ENCODE assay signal across 9 cellular contexts in genomic region chr12:69471667-69472385, GRCh38. TPM values are rescaled to one million over a fixed set of nuclear protein-coding genes. Genes with fewer than 3 reads are reported as not detected.
DNase-seq lines count a peak whose midpoint lies in the region; ATAC-seq, FAIRE-seq and TF ChIP-seq lines count a peak whose summit lies in the region.
"Had no signal": no experiment of that assay in that cellular context is flagged by ENCODE, and none has a peak within 500 bp of the region (broad histone marks: within the 10 kb centered on the region; RNA-seq: fewer than 3 reads in every experiment).

No MANE protein-coding gene starts in this region.

- CTCF ChIA-PET in HepG2 (lab: Yijun Ruan, JAX; ENCODE audit: low intra/inter-chr PET ratio, low total read pairs) = interaction anchor here (1.3 kb wide), 1 partner anchor 99 kb away, joined by 8 read pairs; no protein-coding TSS in a partner anchor

- FAIRE-seq in HepG2 (lab: Jason Lieb, UNC) = no peak

- H3K4me3 ChIP-seq in cardiac muscle cell = peak overlapping the region; percentile 99
- H3K4me3 ChIP-seq in adipocyte (ENCODE audit: low read length) = peak overlapping the region; percentile 98
- H3K4me3 ChIP-seq in HepG2 (replicated peaks in 1 of 3; ENCODE audit: insufficient read depth in 1 of 3, low read depth in 2 of 3, low read length in 3 of 3) = peak overlapping the region; percentile 89 to 98 (median 96)
- H3K4me3 ChIP-seq in upper lobe of right lung = peak overlapping the region; percentile 80

- H2AFZ ChIP-seq in HepG2 (ENCODE audit: low read length) = no peak overlapping the region

- ATAC-seq in HepG2 (no peak), upper lobe of right lung (no peak)

- POLR2A ChIA-PET in HepG2 (lab: Yijun Ruan, JAX) = interaction anchor here (3.3 kb wide), 1 partner anchor 13 kb away, joined by 9 read pairs; no protein-coding TSS in a partner anchor

- peaks cover 62% of the 10 kb centered on the region for H3K79me2 ChIP-seq in HepG2 (ENCODE audit: insufficient read depth, low read length)

- intact Hi-C loops in cardiac septum (cut with DNase I) (loop anchor here (2.0 to 5.0 kb wide), 3 partner anchors 100 to 235 kb away; partner anchors contain the start of genes CPSF6 and YEATS4), HepG2 (cut with micrococcal nuclease; ENCODE audit: unreplicated experiment) (loop anchor here (2.0 kb wide), 1 partner anchor 99 kb away; no protein-coding TSS in a partner anchor), upper lobe of right lung (cut with DNase I) (no loop called here)

- H3K36me3 ChIP-seq in cardiac muscle cell (no peaks in the 10 kb centered on the region), adipocyte (ENCODE audit: control insufficient read depth, insufficient read depth, low read length, severe bottlenecking) (no peaks in the 10 kb centered on the region), HepG2 (replicated peaks in 1 of 2; ENCODE audit: control insufficient read depth in 1 of 2, insufficient read depth in 2 of 2, low read length in 2 of 2) (no peaks in the 10 kb centered on the region), upper lobe of right lung (no peaks in the 10 kb centered on the region)

- TF ChIP-seq CTCF in cardiac muscle cell (IDR thresholded peaks at IDR 0.05; ENCODE audit: low read depth, low read length) = no peak
- TF ChIP-seq CTCF in HepG2 (CRISPR knock-in tag; IDR thresholded peaks at IDR 0.05) = no peak
- TF ChIP-seq CTCF in upper lobe of right lung (IDR thresholded peaks at IDR 0.05) = no peak

- TF ChIP-seq POLR2A in HepG2 (IDR thresholded peaks at IDR 0.05; ENCODE audit: insufficient read depth in 1 of 2, low read depth in 2 of 2, low read length in 2 of 2) = no peak

- H3K9me3 ChIP-seq in cardiac muscle cell (ENCODE audit: low read depth) (no peaks in the 10 kb centered on the region), adipocyte (ENCODE audit: control insufficient read depth, low read length) (no peaks in the 10 kb centered on the region), HepG2 (ENCODE audit: low read length) (no peaks in the 10 kb centered on the region), upper lobe of right lung (no peaks in the 10 kb centered on the region)

- H3K27ac ChIP-seq in cardiac muscle cell = peak overlapping the region; percentile 100
- no peak overlapping the region for H3K27ac ChIP-seq in HepG2 (ENCODE audit: extremely low read length, insufficient read depth, low read length)
- no peak overlapping the region for H3K27ac ChIP-seq in upper lobe of right lung

- in situ Hi-C loops in HepG2 (cut with HindIII; ENCODE audit: extremely low pct_ligation_motif_present, low pct_unique_long_range_greater_than_20kb) = loop anchor here (5.0 kb wide), 1 partner anchor 100 kb away; no protein-coding TSS in a partner anchor

- TF ChIP-seq RAD21 in HepG2 (CRISPR knock-in tag; IDR thresholded peaks at IDR 0.05) = no peak

- peaks cover 19% of the 10 kb centered on the region for H4K20me1 ChIP-seq in HepG2 (ENCODE audit: insufficient read depth, low read length)

- DNase-seq in cardiac muscle cell (ENCODE audit: low read depth in 1 of 2, low spot score in 1 of 2) = no peak
- DNase-seq in cardiac septum (ENCODE audit: low spot score) = no peak
- no peak for DNase-seq in adipocyte (ENCODE audit: low read depth)
- no peak for DNase-seq in HepG2 (ENCODE audit: low spot score)
- DNase-seq in upper lobe of right lung = no peak
- DNase-seq in activated CD4-positive, CD25-positive, alpha-beta regulatory T cell (lab: John Stamatoyannopoulos, UW) = no peak
- DNase-seq in dedifferentiated amniotic fluid mesenchymal stem cell (ENCODE audit: extremely low spot score) = no peak
- DNase-seq in globus pallidus (ENCODE audit: low spot score) = no peak
- DNase-seq: DMS79 had no signal

- H3K4me1 ChIP-seq in cardiac muscle cell (ENCODE audit: low read depth) (peaks cover 46% of the 10 kb centered on the region), adipocyte (ENCODE audit: control insufficient read depth, insufficient read depth, low read length) (peaks cover 70% of the 10 kb centered on the region), HepG2 (ENCODE audit: insufficient read depth, low read length) (peaks cover 72% of the 10 kb centered on the region), upper lobe of right lung (peaks cover 58% of the 10 kb centered on the region)

- 51% methylated on average over 5 of the region's 5 CpGs for WGBS in HepG2 (ENCODE audit: low lambda C conversion rate)

- TF ChIP-seq EP300 in HepG2 (IDR thresholded peaks at IDR 0.05; ENCODE audit: low read depth in 2 of 2, low read length in 2 of 2) (no peak), HepG2 (CRISPR knock-in tag; IDR thresholded peaks at IDR 0.05; ENCODE audit: borderline replicate concordance) (no peak)

- no TSS peak for BruUV-seq in HepG2 (replicated peaks; lab: Mats Ljungman, UMichigan)

- peak overlapping the region; percentile 97 for H3K9ac ChIP-seq in adipocyte (ENCODE audit: low read length)
- H3K9ac ChIP-seq in HepG2 (ENCODE audit: insufficient read depth, low read depth, low read length) = peak overlapping the region; percentile 93

- peak overlapping the region; percentile 77 for H3K4me2 ChIP-seq in HepG2 (ENCODE audit: low read depth, low read length)

- H3K27me3 ChIP-seq in cardiac muscle cell (no peaks in the 10 kb centered on the region), adipocyte (replicated peaks; ENCODE audit: control insufficient read depth, insufficient read depth, low read length) (no peaks in the 10 kb centered on the region), HepG2 (ENCODE audit: control insufficient read depth in 1 of 2, insufficient read depth in 2 of 2, low read length in 2 of 2) (no peaks in the 10 kb centered on the region; a peak in 1 of 5 replicates), upper lobe of right lung (no peaks in the 10 kb centered on the region)

TF ChIP-seq in HepG2, 621 proteins besides CTCF, POLR2A, EP300 and RAD21:
- TF ChIP-seq ZNF224 (CRISPR knock-in tag; IDR thresholded peaks at IDR 0.05) (no peak), AGO2 (optimal IDR thresholded peaks at IDR 0.05; ENCODE audit: low read depth, low read length) (no peak), ZNF569 (CRISPR knock-in tag; IDR thresholded peaks at IDR 0.05; ENCODE audit: borderline replicate concordance) (no peak), IRF2 (CRISPR knock-in tag; IDR thresholded peaks at IDR 0.05) (no peak), ZNF770 (CRISPR knock-in tag; IDR thresholded peaks at IDR 0.05) (peak; percentile 70), KMT2A (CRISPR knock-in tag; IDR thresholded peaks at IDR 0.05) (no peak)
- TF ChIP-seq, protein P1, sequence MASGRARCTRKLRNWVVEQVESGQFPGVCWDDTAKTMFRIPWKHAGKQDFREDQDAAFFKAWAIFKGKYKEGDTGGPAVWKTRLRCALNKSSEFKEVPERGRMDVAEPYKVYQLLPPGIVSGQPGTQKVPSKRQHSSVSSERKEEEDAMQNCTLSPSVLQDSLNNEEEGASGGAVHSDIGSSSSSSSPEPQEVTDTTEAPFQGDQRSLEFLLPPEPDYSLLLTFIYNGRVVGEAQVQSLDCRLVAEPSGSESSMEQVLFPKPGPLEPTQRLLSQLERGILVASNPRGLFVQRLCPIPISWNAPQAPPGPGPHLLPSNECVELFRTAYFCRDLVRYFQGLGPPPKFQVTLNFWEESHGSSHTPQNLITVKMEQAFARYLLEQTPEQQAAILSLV (CRISPR knock-in tag; IDR thresholded peaks at IDR 0.05; ENCODE audit: borderline replicate concordance) = no peak

RNA-seq across cellular contexts. Expression of gene FRS2, which starts 1.6 kb away (rescaled TPM):
- total RNA-seq in cardiac muscle cell = 43.2 and 46.3 TPM in 2 replicates
- polyA plus RNA-seq in cardiac muscle cell = 15.9 and 21.6 TPM in 2 replicates
- 22.6 TPM for total RNA-seq in cardiac septum
- total RNA-seq in HepG2 (2016; rRNA removed; fragmentation: Illumina TruSeq; extraction: Trizol) = 16.8 and 31.4 TPM in 2 replicates
- 4.7 and 5.6 TPM in 2 replicates for total RNA-seq in HepG2 (2016; cell fraction: cytosol; rRNA removed; fragmentation: Illumina TruSeq; extraction: Trizol; ENCODE audit: low read depth)
- 16.4 and 31.5 TPM in 2 replicates for total RNA-seq in HepG2 (2016; cell fraction: insoluble cytoplasmic fraction; rRNA removed; fragmentation: Illumina TruSeq; extraction: Trizol)
- 22.4 and 22.5 TPM in 2 replicates for total RNA-seq in HepG2 (2016; cell fraction: membrane; rRNA removed; fragmentation: Illumina TruSeq; extraction: Trizol)
- total RNA-seq in HepG2 (2016; cell fraction: nucleus; rRNA removed; fragmentation: Illumina TruSeq; extraction: Trizol) = 28.4 and 31.2 TPM in 2 replicates
- 6.9 and 8.3 TPM in 2 replicates for polyA plus RNA-seq in HepG2 (2011; rRNA removed)
- polyA plus RNA-seq in HepG2 (2011; cell fraction: cytosol; rRNA removed) = 4.1 and 5.5 TPM in 2 replicates
- 6.9 and 7.2 TPM in 2 replicates for polyA plus RNA-seq in HepG2 (2011; cell fraction: nucleus; rRNA removed)
- 6.1 and 7.0 TPM in 2 replicates for polyA plus RNA-seq in HepG2 (2012)
- polyA plus RNA-seq in HepG2 (2016; cell fraction: cytosol; fragmentation: Illumina TruSeq; extraction: Trizol; ENCODE audit: low read depth) = 1.2 TPM in 2 replicates
- 14.7 and 15.8 TPM in 2 replicates for polyA plus RNA-seq in HepG2 (2016; cell fraction: insoluble cytoplasmic fraction; fragmentation: Illumina TruSeq; extraction: Trizol; ENCODE audit: low read depth)
- 5.8 and 7.6 TPM in 2 replicates for polyA plus RNA-seq in HepG2 (2016; cell fraction: membrane; fragmentation: Illumina TruSeq; extraction: Trizol; ENCODE audit: low read depth)
- 17.3 and 19.7 TPM in 2 replicates for polyA plus RNA-seq in HepG2 (2016; cell fraction: nucleus; fragmentation: Illumina TruSeq; extraction: Trizol; ENCODE audit: insufficient read depth, low read depth)
- polyA minus RNA-seq in HepG2 (2011; rRNA and poly(A)+ RNA removed; ENCODE audit: low replicate concordance) = 11.2 and 18.2 TPM in 2 replicates
- 10.3 and 13.9 TPM in 2 replicates for polyA minus RNA-seq in HepG2 (2011; cell fraction: cytosol; rRNA and poly(A)+ RNA removed)
- polyA minus RNA-seq in HepG2 (2011; cell fraction: nucleus; rRNA and poly(A)+ RNA removed) = 43.4 and 53.3 TPM in 2 replicates
- total RNA-seq in upper lobe of right lung = 31.0 TPM
